1 cellular context compared by ENCODE assay signal in genomic region chr12:47346251-47347019, GRCh38.
TF ChIP-seq lines count a peak whose summit lies in the region.

No MANE protein-coding gene starts in this region.

TF ChIP-seq in HepG2, 621 proteins besides CTCF, POLR2A, EP300 and RAD21 (continued from another document and continues in another):
- TF ChIP-seq ARID3A (IDR thresholded peaks at IDR 0.05; ENCODE audit: low read depth, low read length) (0 out of 2 replicates have a peak, but pooled peaks have one; percentile 50), CHD2 (IDR thresholded peaks at IDR 0.05; ENCODE audit: low read depth, low read length) (no peak), THAP8 (CRISPR knock-in tag; IDR thresholded peaks at IDR 0.05; ENCODE audit: borderline replicate concordance) (no peak), ETV6 (CRISPR knock-in tag; conservative IDR thresholded peaks at IDR 0.05) (no peak), JUN (CRISPR knock-in tag; IDR thresholded peaks at IDR 0.05) (no peak), ZBTB25 (CRISPR knock-in tag; IDR thresholded peaks at IDR 0.05) (no peak), ZBTB7B (CRISPR knock-in tag; IDR thresholded peaks at IDR 0.05) (no peak), RAD51 (IDR thresholded peaks at IDR 0.05; ENCODE audit: borderline replicate concordance) (no peak), SRSF9 (IDR thresholded peaks at IDR 0.05; ENCODE audit: borderline replicate concordance, insufficient read depth, low read depth, low read length, poor library complexity, severe bottlenecking) (no peak), KLF11 (CRISPR knock-in tag; IDR thresholded peaks at IDR 0.05) (no peak), TARDBP (CRISPR knock-in tag; IDR thresholded peaks at IDR 0.05) (peak; percentile 44; the same call in 1 of the 2 replicates), XBP1 (CRISPR knock-in tag; IDR thresholded peaks at IDR 0.05) (no peak), HCFC1 (IDR thresholded peaks at IDR 0.05; ENCODE audit: low read depth, low read length) (no peak), KMT2A (CRISPR knock-in tag; IDR thresholded peaks at IDR 0.05) (no peak), REL (CRISPR knock-in tag; conservative IDR thresholded peaks at IDR 0.05) (no peak), ZNF724P (CRISPR knock-in tag; IDR thresholded peaks at IDR 0.05; ENCODE audit: borderline replicate concordance) (no peak), PHF21A (CRISPR knock-in tag; IDR thresholded peaks at IDR 0.05) (peak; percentile 31; the same call in 1 of the 2 replicates), POGK (CRISPR knock-in tag; conservative IDR thresholded peaks at IDR 0.05) (no peak), CBX2 (IDR thresholded peaks at IDR 0.05; ENCODE audit: low read depth, low read length) (no peak), CBX2 (CRISPR knock-in tag; IDR thresholded peaks at IDR 0.05; ENCODE audit: low read depth) (no peak), HBP1 (CRISPR knock-in tag; IDR thresholded peaks at IDR 0.05; ENCODE audit: low read depth) (no peak), MLX (CRISPR knock-in tag; IDR thresholded peaks at IDR 0.05) (no peak), ZKSCAN8 (CRISPR knock-in tag; IDR thresholded peaks at IDR 0.05; ENCODE audit: borderline replicate concordance) (no peak), XRCC5 (optimal IDR thresholded peaks at IDR 0.05; ENCODE audit: low read length) (no peak), NFAT5 (CRISPR knock-in tag; IDR thresholded peaks at IDR 0.05) (no peak), ZNF160 (CRISPR knock-in tag; IDR thresholded peaks at IDR 0.05) (no peak), RNF219 (CRISPR knock-in tag; IDR thresholded peaks at IDR 0.05) (no peak), ZBTB4 (CRISPR knock-in tag; IDR thresholded peaks at IDR 0.05; ENCODE audit: borderline replicate concordance) (no peak), ZNF800 (CRISPR knock-in tag; IDR thresholded peaks at IDR 0.05) (no peak), KDM5A (IDR thresholded peaks at IDR 0.05; ENCODE audit: borderline replicate concordance, low read length) (no peak), ZNF597 (CRISPR knock-in tag; IDR thresholded peaks at IDR 0.05) (no peak), ZFP62 (CRISPR knock-in tag; IDR thresholded peaks at IDR 0.05) (no peak), TFAP4 (IDR thresholded peaks at IDR 0.05; ENCODE audit: borderline replicate concordance, low read depth) (peak; percentile 66; the same call in 1 of the 2 replicates)
